In the genomic region with DNA sequence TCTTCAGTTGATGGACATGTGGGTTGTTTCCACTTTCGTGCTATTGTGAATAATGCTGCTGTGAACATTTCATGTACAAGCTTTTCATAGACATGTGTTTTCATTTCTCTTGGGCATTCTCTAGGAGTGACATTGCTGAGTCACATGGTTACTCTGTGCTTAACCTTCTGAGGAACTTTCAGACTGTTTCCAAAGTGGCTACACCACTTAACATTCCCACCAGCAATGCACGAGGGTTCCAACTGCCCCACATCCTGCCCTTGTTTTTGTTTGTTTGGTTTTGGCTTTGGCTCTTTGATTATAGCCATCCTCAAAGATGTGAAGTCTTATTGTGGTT, we compare ENCODE assay signal across 15 cellular contexts. TPM values are rescaled to one million over a fixed set of nuclear protein-coding genes. Genes with fewer than 3 reads are reported as not detected.
DNase-seq lines count a peak whose midpoint lies in the region; ATAC-seq and TF ChIP-seq lines count a peak whose summit lies in the region.
"Had no signal": no experiment of that assay in that cellular context is flagged by ENCODE, and none has a peak within 500 bp of the region (broad histone marks: within the 10 kb centered on the region; RNA-seq: fewer than 3 reads in every experiment).

No MANE protein-coding gene starts in this region.

- POLR2A ChIA-PET in activated CD4-positive, alpha-beta memory T cell treated with anti-CD3 and anti-CD28 coated beads for 36 hours (lab: Charles Lee): no interaction called here

- no peaks in the 10 kb centered on the region for H3F3A ChIP-seq in neural cell (ENCODE audit: insufficient read depth, low read length, poor library complexity, severe bottlenecking)

- H3K9me3 Mint-ChIP-seq in dendritic cell treated with granulocyte-macrophage colony-stimulating factor and Interleukin-4, amounts not matched to agents 40 ng/mL and 50 ng/mL, for 4 days: no peaks in the 10 kb centered on the region
- H3K9me3 Mint-ChIP-seq in activated CD4-positive, alpha-beta memory T cell treated with anti-CD3 and anti-CD28 coated beads for 36 hours: no peaks in the 10 kb centered on the region
- H3K9me3 Mint-ChIP-seq: activated CD4-positive, alpha-beta T cell treated with anti-CD3 and anti-CD28 coated beads, Interleukin-2, amount 10 ng/mL, durations not matched to agents 7 days and 5 days; nephron progenitor cell; stimulated activated naive CD8-positive, alpha-beta T cell treated with anti-CD3 and anti-CD28 coated beads, Interleukin-15, amount 100 ng/mL, for 72 hours had no signal

- no peak overlapping the region for H3K4me3 Mint-ChIP-seq in dendritic cell treated with granulocyte-macrophage colony-stimulating factor and Interleukin-4, amounts not matched to agents 40 ng/mL and 50 ng/mL, for 4 days
- no peak overlapping the region for H3K4me3 Mint-ChIP-seq in activated CD4-positive, alpha-beta memory T cell treated with anti-CD3 and anti-CD28 coated beads for 36 hours
- H3K4me3 Mint-ChIP-seq: activated CD4-positive, alpha-beta T cell treated with anti-CD3 and anti-CD28 coated beads, Interleukin-2, amount 10 ng/mL, durations not matched to agents 7 days and 5 days; stimulated activated naive CD8-positive, alpha-beta T cell treated with anti-CD3 and anti-CD28 coated beads, Interleukin-15, amount 100 ng/mL, for 72 hours had no signal

- H4K20me1 ChIP-seq in BLaER1 (no peaks in the 10 kb centered on the region), neural cell (ENCODE audit: insufficient read depth) (no peaks in the 10 kb centered on the region)

- no peak for TF ChIP-seq EP300 in neural cell (conservative IDR thresholded peaks at IDR 0.05; ENCODE audit: poor library complexity, severe bottlenecking)

- peaks cover 43% of the 10 kb centered on the region for H3K4me1 Mint-ChIP-seq in dendritic cell treated with granulocyte-macrophage colony-stimulating factor and Interleukin-4, amounts not matched to agents 40 ng/mL and 50 ng/mL, for 4 days (ENCODE audit: low read depth)
- H3K4me1 Mint-ChIP-seq in activated CD4-positive, alpha-beta memory T cell treated with anti-CD3 and anti-CD28 coated beads for 36 hours (ENCODE audit: low read depth): no peaks in the 10 kb centered on the region
- H3K4me1 Mint-ChIP-seq: activated CD4-positive, alpha-beta T cell treated with anti-CD3 and anti-CD28 coated beads, Interleukin-2, amount 10 ng/mL, durations not matched to agents 7 days and 5 days; stimulated activated naive CD8-positive, alpha-beta T cell treated with anti-CD3 and anti-CD28 coated beads, Interleukin-15, amount 100 ng/mL, for 72 hours had no signal

- CTCF ChIA-PET in activated CD4-positive, alpha-beta memory T cell treated with anti-CD3 and anti-CD28 coated beads for 36 hours (lab: Charles Lee): no interaction called here

- TF ChIP-seq CTCF in neural cell (IDR thresholded peaks at IDR 0.05; ENCODE audit: poor library complexity, severe bottlenecking): no peak

- H3K36me3 Mint-ChIP-seq in dendritic cell treated with granulocyte-macrophage colony-stimulating factor and Interleukin-4, amounts not matched to agents 40 ng/mL and 50 ng/mL, for 4 days (ENCODE audit: low read depth): no peaks in the 10 kb centered on the region
- H3K36me3 Mint-ChIP-seq in activated CD4-positive, alpha-beta memory T cell treated with anti-CD3 and anti-CD28 coated beads for 36 hours: no peaks in the 10 kb centered on the region

- peak; percentile 55 for DNase-seq in HCEC 1CT
- DNase-seq in activated CD4-positive, alpha-beta memory T cell treated with anti-CD3 and anti-CD28 coated beads for 36 hours: no peak
- DNase-seq: activated CD4-positive, alpha-beta T cell treated with anti-CD3 and anti-CD28 coated beads, Interleukin-2, amount 10 ng/mL, durations not matched to agents 7 days and 5 days; kidney; NCI-H1436 treated with DMSO at 0.1 percent for 48 hours; NCI-H774; nephron progenitor cell; stimulated activated naive CD8-positive, alpha-beta T cell treated with anti-CD3 and anti-CD28 coated beads, Interleukin-15, amount 100 ng/mL, for 72 hours had no signal

- peak overlapping the region; percentile 82 for H3K27ac Mint-ChIP-seq in dendritic cell treated with granulocyte-macrophage colony-stimulating factor and Interleukin-4, amounts not matched to agents 40 ng/mL and 50 ng/mL, for 4 days
- no peak overlapping the region for H3K27ac Mint-ChIP-seq in activated CD4-positive, alpha-beta memory T cell treated with anti-CD3 and anti-CD28 coated beads for 36 hours
- H3K27ac Mint-ChIP-seq: stimulated activated naive CD8-positive, alpha-beta T cell treated with anti-CD3 and anti-CD28 coated beads, Interleukin-15, amount 100 ng/mL, for 72 hours had no signal

- H3K79me2 ChIP-seq in neural cell (replicated peaks; ENCODE audit: insufficient read depth, low read length): no peaks in the 10 kb centered on the region

- H3K4me1 ChIP-seq in BLaER1: peaks cover 38% of the 10 kb centered on the region
- H3K4me1 ChIP-seq: gastroesophageal sphincter had no signal

- H3K36me3 ChIP-seq in BLaER1 (no peaks in the 10 kb centered on the region), neural cell (ENCODE audit: insufficient read depth, low read length) (no peaks in the 10 kb centered on the region)
- H3K36me3 ChIP-seq: gastroesophageal sphincter had no signal

- H3K9me2 ChIP-seq in neural cell (ENCODE audit: insufficient read depth, low read length): no peaks in the 10 kb centered on the region

- H3K27me3 ChIP-seq in BLaER1 (no peaks in the 10 kb centered on the region), neural cell (ENCODE audit: insufficient read depth, low read depth, low read length) (no peaks in the 10 kb centered on the region)
- H3K27me3 ChIP-seq: gastroesophageal sphincter had no signal

- H3K27ac ChIP-seq in BLaER1: no peak overlapping the region
- no peak overlapping the region for H3K27ac ChIP-seq in neural cell (ENCODE audit: low read length)
- H3K27ac ChIP-seq: gastroesophageal sphincter had no signal

- TF ChIP-seq RAD21 in neural cell (conservative IDR thresholded peaks at IDR 0.05): no peak

- intact Hi-C loops in dendritic cell treated with granulocyte-macrophage colony-stimulating factor and Interleukin-4, amounts not matched to agents 40 ng/mL and 50 ng/mL, for 4 days (cut with micrococcal nuclease): no loop called here
- intact Hi-C loops in activated CD4-positive, alpha-beta memory T cell treated with anti-CD3 and anti-CD28 coated beads for 36 hours (cut with micrococcal nuclease): no loop called here

- H3K4me3 ChIP-seq in BLaER1 (no peak overlapping the region), neural cell (ENCODE audit: low read length) (no peak overlapping the region)
- H3K4me3 ChIP-seq: gastroesophageal sphincter had no signal

- no peak for ATAC-seq in HG02623 (IDR thresholded peaks at IDR 0.05; ENCODE audit: unreplicated experiment)
- ATAC-seq in HG03025 (IDR thresholded peaks at IDR 0.05; ENCODE audit: low FRiP score, unreplicated experiment): no peak
- no peak for ATAC-seq in GM19397 (IDR thresholded peaks at IDR 0.05; ENCODE audit: unreplicated experiment)
- ATAC-seq: gastroesophageal sphincter; stimulated activated naive CD8-positive, alpha-beta T cell treated with anti-CD3 and anti-CD28 coated beads, Interleukin-15, amount 100 ng/mL, for 72 hours had no signal

- H3K9ac ChIP-seq in BLaER1 (no peak overlapping the region), neural cell (ENCODE audit: low read length) (no peak overlapping the region)

- peak overlapping the region; percentile 41 for H3K4me2 ChIP-seq in BLaER1
- H3K4me2 ChIP-seq in neural cell (ENCODE audit: low read length): no peak overlapping the region

- no peak overlapping the region for H2AFZ ChIP-seq in neural cell (ENCODE audit: low read depth, low read length)

- H3K27me3 Mint-ChIP-seq in dendritic cell treated with granulocyte-macrophage colony-stimulating factor and Interleukin-4, amounts not matched to agents 40 ng/mL and 50 ng/mL, for 4 days: no peaks in the 10 kb centered on the region
- no peaks in the 10 kb centered on the region for H3K27me3 Mint-ChIP-seq in activated CD4-positive, alpha-beta memory T cell treated with anti-CD3 and anti-CD28 coated beads for 36 hours
- H3K27me3 Mint-ChIP-seq: activated CD4-positive, alpha-beta T cell treated with anti-CD3 and anti-CD28 coated beads, Interleukin-2, amount 10 ng/mL, durations not matched to agents 7 days and 5 days; stimulated activated naive CD8-positive, alpha-beta T cell treated with anti-CD3 and anti-CD28 coated beads, Interleukin-15, amount 100 ng/mL, for 72 hours had no signal

- H3K9me3 ChIP-seq in BLaER1 (no peaks in the 10 kb centered on the region), neural cell (ENCODE audit: low read length) (no peaks in the 10 kb centered on the region)
- H3K9me3 ChIP-seq: gastroesophageal sphincter had no signal

TF ChIP-seq in neural cell, 6 proteins besides CTCF, POLR2A, EP300 and RAD21:
- peak; percentile 27 for TF ChIP-seq POLR2AphosphoS5 (IDR thresholded peaks at IDR 0.05)
- TF ChIP-seq TAF1 (IDR thresholded peaks at IDR 0.05; ENCODE audit: low read depth): no peak
TF ChIP-seq in neural cell: peak in this region for 1.

RNA-seq across cellular contexts. Expression of a gene that starts 14.2 kb away (rescaled TPM):
- 64.2 and 71.7 TPM in 2 replicates for polyA plus RNA-seq in neural cell
- 24.8 and 26.5 TPM in 2 replicates for polyA minus RNA-seq in neural cell
- total RNA-seq in activated CD4-positive, alpha-beta memory T cell treated with anti-CD3 and anti-CD28 coated beads for 36 hours: 10 to 100 TPM; 38.3 to 41.1 TPM
